ENCODE assay signal across 8 cellular contexts in the genomic region with DNA sequence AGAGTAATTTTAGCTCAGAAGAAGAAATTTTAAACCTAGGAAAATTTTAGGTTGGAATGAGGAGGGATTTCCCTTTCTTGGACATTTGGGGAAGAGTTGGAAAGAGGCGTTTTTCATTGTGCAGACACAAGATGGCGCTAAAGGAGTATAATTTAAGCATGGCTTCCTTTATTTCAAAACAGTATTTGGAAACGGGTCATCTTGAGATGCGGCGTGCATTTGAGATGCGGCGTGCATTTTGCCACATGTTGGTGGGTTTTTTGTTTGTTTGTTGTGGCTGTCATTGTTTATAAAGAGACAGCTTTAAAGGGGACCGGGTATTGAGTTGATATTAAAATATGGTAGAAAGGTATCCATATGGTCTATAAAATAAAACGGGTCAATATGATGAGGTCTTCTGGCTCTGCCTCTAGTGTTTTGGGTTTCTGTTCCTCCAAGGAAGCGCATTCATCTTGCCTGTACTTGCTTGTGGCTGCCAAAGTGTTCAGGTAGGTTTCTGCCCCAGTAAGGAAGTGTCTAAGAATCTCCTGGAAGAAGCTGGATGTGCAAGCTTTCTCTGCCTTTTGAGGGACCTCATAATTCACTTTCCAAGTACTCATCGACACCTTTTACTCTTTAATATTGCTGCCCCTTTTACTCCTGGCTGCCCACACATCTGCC.
DNase-seq lines count a peak whose midpoint lies in the region; TF ChIP-seq lines count a peak whose summit lies in the region.

No MANE protein-coding gene starts in this region.

- peak; percentile 64 for TF ChIP-seq CTCF in GM12872 (IDR thresholded peaks at IDR 0.05; ENCODE audit: insufficient read depth, low read depth, low read length)
- TF ChIP-seq CTCF in colonic mucosa (IDR thresholded peaks at IDR 0.05) = peak; percentile 59
- TF ChIP-seq CTCF in type B pancreatic cell (conservative IDR thresholded peaks at IDR 0.05) = peak; percentile 86

- H3K27me3 ChIP-seq in colonic mucosa = no peaks in the 10 kb centered on the region

- DNase-seq in AG08395 (ENCODE audit: low spot score) (peak; percentile 49), NAMALWA (ENCODE audit: low spot score) (peak; percentile 61), SKM-1 (lab: John Stamatoyannopoulos, UW; ENCODE audit: unreplicated experiment) (peak; percentile 89), colonic mucosa (peak; percentile 36), lung microvascular endothelial cell (ENCODE audit: low read depth in 2 of 2) (peak; percentile 58 to 64), type B pancreatic cell (ENCODE audit: extremely low spot score, unreplicated experiment) (no peak)
- DNase-seq in effector CD8-positive, alpha-beta T cell (lab: John Stamatoyannopoulos, UW) = no peak

- H3K4me1 Mint-ChIP-seq in type B pancreatic cell (ENCODE audit: unreplicated experiment) = peaks cover 17% of the 10 kb centered on the region

- H3K4me1 ChIP-seq in colonic mucosa = no peaks in the 10 kb centered on the region

- intact Hi-C loops in colonic mucosa (cut with DNase I) = loop anchor here (2.0 kb wide), 1 partner anchor 196 kb away; no protein-coding TSS in a partner anchor

- H3K4me3 Mint-ChIP-seq in type B pancreatic cell = peak overlapping the region; percentile 24

- H3K27me3 Mint-ChIP-seq in type B pancreatic cell = peaks cover 35% of the 10 kb centered on the region

- H3K9me3 ChIP-seq in colonic mucosa = no peaks in the 10 kb centered on the region

- no peaks in the 10 kb centered on the region for H3K36me3 ChIP-seq in colonic mucosa

- no peak overlapping the region for H3K27ac Mint-ChIP-seq in type B pancreatic cell

- no peak overlapping the region for H3K9ac ChIP-seq in colonic mucosa (ENCODE audit: low read depth in 2 of 2, low read length in 2 of 2)

- H3K4me3 ChIP-seq in colonic mucosa = no peak overlapping the region

- no peak overlapping the region for H3K27ac ChIP-seq in colonic mucosa

- H3K36me3 Mint-ChIP-seq in type B pancreatic cell = no peaks in the 10 kb centered on the region

- H3K9me3 Mint-ChIP-seq in type B pancreatic cell = no peaks in the 10 kb centered on the region

Comparison
In these comparisons a context has a peak if more than half of its experiments do, and no peak if none do; other contexts are left out.
1. DNase-seq: peak in AG08395 (single experiment), NAMALWA (single experiment), SKM-1 (single experiment), colonic mucosa (single experiment) and lung microvascular endothelial cell (2 of 2); none in type B pancreatic cell (single experiment) and effector CD8-positive, alpha-beta T cell (single experiment).
2. Peak in every context shown above with its lines, with median percentiles within 50 percentile points of each other: CTCF ChIP-seq.